1 cellular context compared by ENCODE assay signal in genomic region chr18:59876310-59876626, GRCh38.
TF ChIP-seq lines count a peak whose summit lies in the region.

No MANE protein-coding gene starts in this region.

TF ChIP-seq in HCT116, 20 proteins besides CTCF, POLR2A, EP300 and RAD21 (continued from another document):
- TF ChIP-seq ZBTB33 (IDR thresholded peaks at IDR 0.05; ENCODE audit: extremely low read depth, insufficient replicate concordance, low read length): no peak
- TF ChIP-seq TCF7L2 (IDR thresholded peaks at IDR 0.05; ENCODE audit: borderline replicate concordance, extremely low read depth, insufficient read depth, insufficient read length): no peak
- no peak for TF ChIP-seq ZFX (IDR thresholded peaks at IDR 0.05)
- no peak for TF ChIP-seq MAX (IDR thresholded peaks at IDR 0.05)
- TF ChIP-seq SRF (IDR thresholded peaks at IDR 0.05; ENCODE audit: low read depth): no peak
- TF ChIP-seq EGR1 (IDR thresholded peaks at IDR 0.05; ENCODE audit: low read depth): no peak
- TF ChIP-seq CEBPB (IDR thresholded peaks at IDR 0.05; ENCODE audit: low read depth): no peak
- no peak for TF ChIP-seq SIN3A (IDR thresholded peaks at IDR 0.05; ENCODE audit: low read depth)
- TF ChIP-seq YY1 (IDR thresholded peaks at IDR 0.05; ENCODE audit: extremely low read depth, insufficient replicate concordance, low read depth, low read length): no peak
- TF ChIP-seq CBX3 (IDR thresholded peaks at IDR 0.05; ENCODE audit: low read depth): no peak
- TF ChIP-seq ELF1 (IDR thresholded peaks at IDR 0.05; ENCODE audit: borderline replicate concordance, low read depth): no peak
- no peak for TF ChIP-seq ATF3 (IDR thresholded peaks at IDR 0.05)
- TF ChIP-seq SP1 (IDR thresholded peaks at IDR 0.05; ENCODE audit: low read depth): no peak
- TF ChIP-seq REST (IDR thresholded peaks at IDR 0.05; ENCODE audit: low read depth): no peak
- TF ChIP-seq JUND (IDR thresholded peaks at IDR 0.05): no peak
- no peak for TF ChIP-seq EZH2 (IDR thresholded peaks at IDR 0.05)
- no peak for TF ChIP-seq FOSL1 (IDR thresholded peaks at IDR 0.05; ENCODE audit: low read depth)
- no peak for TF ChIP-seq POLR2AphosphoS5 (IDR thresholded peaks at IDR 0.05; ENCODE audit: low read depth, low read length)
